11 cellular contexts compared by ENCODE assay signal in the genomic region with DNA sequence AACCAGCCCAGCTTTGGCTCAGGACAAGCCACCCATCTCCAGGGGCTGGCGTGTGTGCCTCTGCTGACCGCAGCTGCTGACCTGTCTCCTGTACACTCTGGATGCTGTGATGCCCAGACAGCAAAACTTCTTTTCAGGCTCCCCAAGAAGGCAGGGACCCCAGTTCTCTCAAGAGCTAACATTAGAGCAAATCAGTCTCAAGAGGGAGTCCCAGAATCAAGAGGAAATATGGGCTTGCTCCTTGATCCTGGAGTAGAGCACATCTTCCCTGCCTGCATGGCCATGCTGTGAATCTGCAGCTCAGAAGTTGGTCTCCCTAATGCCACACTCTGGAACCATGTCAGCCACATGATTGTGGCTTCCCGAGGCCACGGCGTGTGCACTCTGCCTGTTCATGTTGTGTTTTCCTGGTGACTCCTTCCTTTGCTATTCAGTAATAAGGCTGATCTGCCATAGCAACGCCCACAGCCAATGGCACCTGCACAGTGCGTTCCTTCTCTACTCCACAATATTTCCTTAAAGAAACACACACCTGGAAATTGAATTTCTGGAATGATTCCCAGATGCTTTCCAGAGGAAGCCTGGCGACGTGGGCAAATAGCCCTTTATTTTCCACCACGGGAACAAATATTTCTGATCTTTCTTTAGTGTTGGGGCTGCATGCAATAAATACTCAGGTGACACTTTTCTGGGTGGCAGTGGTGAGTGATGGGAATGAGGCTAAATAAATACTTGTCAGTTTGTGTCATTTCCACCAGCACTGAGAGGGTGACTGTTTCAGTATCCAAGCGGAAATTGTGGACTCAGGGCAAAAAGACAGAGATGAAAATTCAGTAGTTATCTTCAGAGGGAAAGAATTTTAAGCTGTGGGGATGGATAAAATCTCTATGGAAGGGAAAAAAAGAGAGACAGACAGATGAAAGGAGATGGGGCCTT. TPM values are rescaled to one million over a fixed set of nuclear protein-coding genes. Genes with fewer than 3 reads are reported as not detected.
DNase-seq lines count a peak whose midpoint lies in the region; FAIRE-seq and TF ChIP-seq lines count a peak whose summit lies in the region.
"Had no signal": no experiment of that assay in that cellular context is flagged by ENCODE, and none has a peak within 500 bp of the region (broad histone marks: within the 10 kb centered on the region; RNA-seq: fewer than 3 reads in every experiment).

No MANE protein-coding gene starts in this region.

- no peak overlapping the region for H3K4ac ChIP-seq in mesendoderm (ENCODE audit: low read depth, low read length)

- H3K27me3 ChIP-seq in ACC112 (ENCODE audit: insufficient read depth, low read length) (no peaks in the 10 kb centered on the region), keratinocyte (ENCODE audit: control insufficient read depth, extremely low read depth, insufficient read depth, low read length) (no peaks in the 10 kb centered on the region), mesendoderm (ENCODE audit: insufficient read depth, low read length, poor library complexity) (no peaks in the 10 kb centered on the region), WERI-Rb-1 (ENCODE audit: insufficient read depth, low read depth, severe bottlenecking) (no peaks in the 10 kb centered on the region)

- no peak overlapping the region for H3K18ac ChIP-seq in mesendoderm (ENCODE audit: low read length)

- H3K36me3 ChIP-seq in ACC112 (ENCODE audit: insufficient read depth, low read length) (no peaks in the 10 kb centered on the region), keratinocyte (ENCODE audit: control insufficient read depth in 2 of 2, extremely low read depth in 1 of 2, insufficient read depth in 2 of 2, low read length in 2 of 2) (no peaks in the 10 kb centered on the region), mesendoderm (ENCODE audit: control insufficient read depth, insufficient read depth, low read length) (no peaks in the 10 kb centered on the region), WERI-Rb-1 (no peaks in the 10 kb centered on the region)

- H2BK5ac ChIP-seq in mesendoderm (ENCODE audit: low read length), result no peak overlapping the region

- DNase-seq in HT-29 (ENCODE audit: low spot score) (peak; percentile 93), amniotic epithelial cell (ENCODE audit: low read depth) (peak; percentile 76), keratinocyte (ENCODE audit: low read depth, low spot score) (no peak), mesendoderm (no peak), DMS53 treated with DMSO at 0.1 percent for 48 hours (lab: John Stamatoyannopoulos, UW; ENCODE audit: unreplicated experiment) (no peak), superior temporal gyrus (ENCODE audit: extremely low spot score) (no peak), WERI-Rb-1 (no peak)
- DNase-seq: activated CD8-positive, alpha-beta memory T cell treated with anti-CD3 and anti-CD28 coated beads, Interleukin-2, amount 10 ng/mL, durations not matched to agents 7 days and 5 days; CD4-positive, CD25-positive, alpha-beta regulatory T cell had no signal

- no peak overlapping the region for H4K8ac ChIP-seq in mesendoderm (ENCODE audit: low read depth, low read length)

- FAIRE-seq in keratinocyte (lab: Jason Lieb, UNC), result peak; percentile 99
- FAIRE-seq: GM18507 had no signal

- H3K4me3 ChIP-seq in ACC112 (ENCODE audit: low read depth, low read length) (no peak overlapping the region), keratinocyte (ENCODE audit: control insufficient read depth in 2 of 3, extremely low read depth in 1 of 3, insufficient read depth in 2 of 3, low read depth in 1 of 3, low read length in 3 of 3) (peak overlapping the region in 1 of 3 experiments; percentile 23), mesendoderm (ENCODE audit: low read length) (no peak overlapping the region), WERI-Rb-1 (ENCODE audit: low read depth, low read length) (no peak overlapping the region)

- H3K79me2 ChIP-seq in ACC112 (ENCODE audit: control insufficient read depth, insufficient read depth, low read length, unreplicated experiment) (no peaks in the 10 kb centered on the region), keratinocyte (ENCODE audit: control insufficient read depth, insufficient read depth, low read length) (peaks cover 3% of the 10 kb centered on the region), mesendoderm (ENCODE audit: control insufficient read depth, insufficient read depth, low read length) (no peaks in the 10 kb centered on the region)

- WGBS in mesendoderm (ENCODE audit: extremely low coverage, insufficient coverage, low lambda C conversion rate), result no CpG with 5 or more reads among the region's 11 CpGs

- H3K9me1 ChIP-seq in keratinocyte (ENCODE audit: control insufficient read depth, extremely low read depth, insufficient read depth, low read length), result no peaks in the 10 kb centered on the region

- H3K56ac ChIP-seq in mesendoderm (ENCODE audit: low read length), result no peak overlapping the region

- no peak overlapping the region for H4K5ac ChIP-seq in mesendoderm (ENCODE audit: low read length)

- H3K27ac ChIP-seq in ACC112 (ENCODE audit: low read depth, low read length) (peak overlapping the region; percentile 7; the same call in 1 of the 2 replicates), keratinocyte (ENCODE audit: control insufficient read depth, insufficient read depth, low read length) (peak overlapping the region; percentile 86), mesendoderm (ENCODE audit: low read depth, low read length) (no peak overlapping the region), WERI-Rb-1 (no peak overlapping the region)

- H2BK15ac ChIP-seq in mesendoderm (replicated peaks; ENCODE audit: low read depth), result no peak overlapping the region

- H3K9me3 ChIP-seq in keratinocyte (ENCODE audit: control insufficient read depth, low read depth, low read length), result peaks cover 5% of the 10 kb centered on the region
- no peaks in the 10 kb centered on the region for H3K9me3 ChIP-seq in WERI-Rb-1 (ENCODE audit: severe bottlenecking)

- dilution Hi-C loops in keratinocyte (cut with MboI; ENCODE audit: extremely low pct_ligation_motif_present, low sequenced_read_pairs), result no loop called here

- H2AK5ac ChIP-seq in mesendoderm (ENCODE audit: low read length), result no peak overlapping the region

- H3K79me1 ChIP-seq in mesendoderm (ENCODE audit: low read length), result no peaks in the 10 kb centered on the region

- H3K9ac ChIP-seq in keratinocyte (ENCODE audit: control insufficient read depth, extremely low read depth, insufficient read depth, low read length) (peak overlapping the region; percentile 52), mesendoderm (ENCODE audit: low read length) (no peak overlapping the region)

- no peak overlapping the region for H3K23ac ChIP-seq in mesendoderm (ENCODE audit: low read length)

- H3K4me2 ChIP-seq in keratinocyte (ENCODE audit: control insufficient read depth, extremely low read depth, insufficient read depth, low read depth, low read length), result peak overlapping the region; percentile 77
- H3K4me2 ChIP-seq in mesendoderm (ENCODE audit: low read length), result no peak overlapping the region

- H2AFZ ChIP-seq in ACC112 (ENCODE audit: low read length, unreplicated experiment) (peak overlapping the region; percentile 33), keratinocyte (ENCODE audit: control insufficient read depth, low read length) (no peak overlapping the region)

- H4K20me1 ChIP-seq in keratinocyte (ENCODE audit: control insufficient read depth, extremely low read depth, insufficient read depth, low read length), result no peaks in the 10 kb centered on the region

- no peak overlapping the region for H2BK120ac ChIP-seq in mesendoderm (ENCODE audit: low read depth, low read length)

- TF ChIP-seq CTCF in keratinocyte (optimal IDR thresholded peaks at IDR 0.05 in 1 of 3, IDR thresholded peaks at IDR 0.05 in 1 of 3, conservative IDR thresholded peaks at IDR 0.05 in 1 of 3; ENCODE audit: extremely low read depth in 1 of 3, insufficient read depth in 2 of 3, low read length in 3 of 3) (no peak), WERI-Rb-1 (IDR thresholded peaks at IDR 0.05; ENCODE audit: low read depth, low read length) (no peak)

- H3K4me1 ChIP-seq in ACC112 (ENCODE audit: control insufficient read depth, insufficient read depth, low read length, unreplicated experiment) (peaks cover 20% of the 10 kb centered on the region), keratinocyte (ENCODE audit: control insufficient read depth, extremely low read depth, insufficient read depth, low read length) (peaks cover 38% of the 10 kb centered on the region), mesendoderm (ENCODE audit: control insufficient read depth, low read depth, low read length) (no peaks in the 10 kb centered on the region)

RNA-seq across cellular contexts. Expression of gene THSD4, which starts 21.9 kb away (rescaled TPM):
- 19.5 and 31.9 TPM in 2 replicates for total RNA-seq in HT-29 (2014; rRNA removed; shearing (Covaris generic))
- polyA plus RNA-seq in keratinocyte, result 24.5 to 37.0 TPM (median 25.3 TPM) in 3 replicates
- polyA plus RNA-seq in keratinocyte (2011; ENCODE audit: low read depth), result 17.6 TPM
- polyA plus RNA-seq in keratinocyte (2011; cell fraction: cytosol; rRNA removed), result 15.4 and 18.0 TPM in 2 replicates
- polyA plus RNA-seq in keratinocyte (2011; cell fraction: nucleus; rRNA removed), result 110 and 134 TPM in 2 replicates
- polyA plus RNA-seq in keratinocyte (2012; ENCODE audit: low replicate concordance), result 20.1 and 59.2 TPM in 2 replicates
- polyA minus RNA-seq in keratinocyte, result 60.2 to 89.9 TPM (median 67.0 TPM) in 3 replicates
- polyA minus RNA-seq in keratinocyte (2011; cell fraction: cytosol; rRNA and poly(A)+ RNA removed), result 49.9 TPM
- 173 and 249 TPM in 2 replicates for polyA minus RNA-seq in keratinocyte (2011; cell fraction: nucleus; rRNA and poly(A)+ RNA removed)
- 1.3 TPM for polyA plus RNA-seq in mesendoderm (2013, experiment 1 of 2)
- 1.1 TPM for polyA plus RNA-seq in mesendoderm (2013, experiment 2 of 2)
- total RNA-seq: activated CD8-positive, alpha-beta memory T cell treated with anti-CD3 and anti-CD28 coated beads, Interleukin-2, amount 10 ng/mL, durations not matched to agents 7 days and 5 days; CD4-positive, CD25-positive, alpha-beta regulatory T cell had no signal
- polyA plus RNA-seq: CD4-positive, CD25-positive, alpha-beta regulatory T cell had no signal

Comparison
In these comparisons a context has a peak if more than half of its experiments do, and no peak if none do; other contexts are left out.
1. H3K27ac ChIP-seq: peak in ACC112 (single experiment) and keratinocyte (single experiment); none in mesendoderm (single experiment) and WERI-Rb-1 (single experiment).
2. DNase-seq: peak in HT-29 (single experiment) and amniotic epithelial cell (single experiment); none in keratinocyte (single experiment), mesendoderm (single experiment), DMS53 treated with DMSO at 0.1 percent for 48 hours (single experiment), superior temporal gyrus (single experiment) and WERI-Rb-1 (single experiment).